Comparison of ENCODE assay signal across 8 cellular contexts in genomic region chr16:70438325-70438982, GRCh38. TPM values are rescaled to one million over a fixed set of nuclear protein-coding genes. Genes with fewer than 3 reads are reported as not detected.
DNase-seq lines count a peak whose midpoint lies in the region; ATAC-seq and TF ChIP-seq lines count a peak whose summit lies in the region.

No MANE protein-coding gene starts in this region.

- DNase-seq in Calu3 (no peak), astrocyte of the spinal cord (ENCODE audit: low read depth, low spot score) (no peak), tibial artery (peak in 1 of 2 donors; percentile 76), NCI-H128 (lab: John Stamatoyannopoulos, UW; ENCODE audit: unreplicated experiment) (no peak), cortex of kidney (lab: John Stamatoyannopoulos, UW) (no peak)

- H3K27me3 ChIP-seq in liver (ENCODE audit: control insufficient read depth in 4 of 4, insufficient read depth in 4 of 4, low read length in 3 of 4) (no peaks in the 10 kb centered on the region), tibial artery (no peaks in the 10 kb centered on the region)

- no peaks in the 10 kb centered on the region for H3K9me3 Mint-ChIP-seq in Calu3 (ENCODE audit: low read depth, unreplicated experiment)

- peaks cover 22% of the 10 kb centered on the region for H3K4me1 Mint-ChIP-seq in Calu3 (ENCODE audit: low read depth, unreplicated experiment)

- BruUV-seq in Calu3 (replicated peaks; lab: Mats Ljungman, UMichigan) = no TSS peak

- no peaks in the 10 kb centered on the region for H3K27me3 Mint-ChIP-seq in Calu3 (ENCODE audit: unreplicated experiment)

- peaks cover 11 to 22% (median 16%) of the 10 kb centered on the region in 4 donors for H3K4me1 ChIP-seq in liver (ENCODE audit: control insufficient read depth in 4 of 4, insufficient read depth in 4 of 4, low read length in 3 of 4)
- peaks cover 0 to 41% (median 33%) of the 10 kb centered on the region in 4 donors for H3K4me1 ChIP-seq in tibial artery

- WGBS in liver = 2% methylated on average over 50 of the region's 50 CpGs

- CTCF ChIA-PET in Calu3 (lab: Charles Lee) = interaction anchor here (0.6 to 2.1 kb wide), 6 partner anchors 10 to 313 kb away, joined by 3 to 13 read pairs (median 4); partner anchors contain the start of gene FCSK

- no peak for TF ChIP-seq RAD21 in liver (IDR thresholded peaks at IDR 0.05)

- ATAC-seq in HG03196 (IDR thresholded peaks at IDR 0.05; ENCODE audit: unreplicated experiment) (peak; percentile 19), GM21367 (IDR thresholded peaks at IDR 0.05; ENCODE audit: unreplicated experiment) (no peak)

- peaks cover 22% of the 10 kb centered on the region for H3K36me3 Mint-ChIP-seq in Calu3 (ENCODE audit: insufficient read depth, unreplicated experiment)

- in situ Hi-C loops in astrocyte of the spinal cord (cut with HindIII; ENCODE audit: low sequenced_read_pairs) = no loop called here

- H3K9ac ChIP-seq in liver (ENCODE audit: low read depth in 1 of 2, low read length in 2 of 2) = peak overlapping the region in 1 of 2 donors; percentile 63

- H3K36me3 ChIP-seq in liver (ENCODE audit: control insufficient read depth in 4 of 4, insufficient read depth in 3 of 4, low read depth in 1 of 4, low read length in 3 of 4) (no peaks in the 10 kb centered on the region), tibial artery (no peaks in the 10 kb centered on the region)

- peak overlapping the region; percentile 5 for H3K27ac Mint-ChIP-seq in Calu3 (ENCODE audit: unreplicated experiment)

- peak overlapping the region; percentile 91 for H3K4me3 ChIP-seq in astrocyte of the spinal cord (ENCODE audit: low read depth, low read length)
- peak overlapping the region; percentile 43 to 90 (median 76) for H3K4me3 ChIP-seq in liver (ENCODE audit: low read depth in 1 of 3, low read length in 3 of 3)
- H3K4me3 ChIP-seq in tibial artery = peak overlapping the region; percentile 85 to 97

- H3K27ac ChIP-seq in liver (ENCODE audit: low read depth in 1 of 2, low read length in 2 of 2) = peak overlapping the region; percentile 50 to 59
- H3K27ac ChIP-seq in tibial artery = peak overlapping the region; percentile 79 to 84

- peak overlapping the region; percentile 72 for H3K4me3 Mint-ChIP-seq in Calu3 (ENCODE audit: low read depth, unreplicated experiment)

- no peak for TF ChIP-seq CTCF in Calu3 (IDR thresholded peaks at IDR 0.05; ENCODE audit: unreplicated experiment)
- no peak for TF ChIP-seq CTCF in astrocyte of the spinal cord (IDR thresholded peaks at IDR 0.05; ENCODE audit: low read depth, low read length)
- no peak for TF ChIP-seq CTCF in liver (IDR thresholded peaks at IDR 0.05; ENCODE audit: low read depth, low read length, missing input control)
- no peak for TF ChIP-seq CTCF in tibial artery (IDR thresholded peaks at IDR 0.05)

- H3K9me3 ChIP-seq in liver (ENCODE audit: control insufficient read depth in 4 of 4, low read length in 3 of 4) (no peaks in the 10 kb centered on the region), tibial artery (no peaks in the 10 kb centered on the region)

- intact Hi-C loops in Calu3 (cut with micrococcal nuclease; ENCODE audit: unreplicated experiment) = no loop called here
- intact Hi-C loops in tibial artery (cut with DNase I; ENCODE audit: low total_unique reads) = no loop called here

TF ChIP-seq in liver, 16 proteins besides CTCF, POLR2A, EP300 and RAD21:
- TF ChIP-seq FOXA2 (IDR thresholded peaks at IDR 0.05) = no peak
- TF ChIP-seq NR2F2 (IDR thresholded peaks at IDR 0.05) = no peak
- no peak for TF ChIP-seq SP1 (IDR thresholded peaks at IDR 0.05)
- TF ChIP-seq EGR1 (IDR thresholded peaks at IDR 0.05; ENCODE audit: low read depth in 2 of 2) = no peak
- TF ChIP-seq FOXA1 (IDR thresholded peaks at IDR 0.05) = no peak
- TF ChIP-seq MAX (IDR thresholded peaks at IDR 0.05) = no peak
- no peak for TF ChIP-seq ATF3 (IDR thresholded peaks at IDR 0.05)
- TF ChIP-seq JUND (IDR thresholded peaks at IDR 0.05) = no peak
- TF ChIP-seq TAF1 (conservative IDR thresholded peaks at IDR 0.05) = no peak
- no peak for TF ChIP-seq HNF4G (IDR thresholded peaks at IDR 0.05)
- no peak for TF ChIP-seq GABPA (IDR thresholded peaks at IDR 0.05 in 1 of 2, conservative IDR thresholded peaks at IDR 0.05 in 1 of 2)
- TF ChIP-seq RXRA (IDR thresholded peaks at IDR 0.05) = no peak
- TF ChIP-seq HNF4A (conservative IDR thresholded peaks at IDR 0.05) = no peak
- no peak for TF ChIP-seq REST (IDR thresholded peaks at IDR 0.05)

RNA-seq across cellular contexts. Expression of gene ST3GAL2, which starts 0.4 kb away (rescaled TPM):
- total RNA-seq in Calu3 (2022) = 9.7 and 10.0 TPM in 2 replicates
- 10 to 100 TPM; 16.1 to 53.1 TPM for total RNA-seq in liver
- polyA plus RNA-seq in liver = 1 to 10 TPM; 3.9 to 9.8 TPM

RNA-seq across cellular contexts. Expression of gene FCSK, which starts 15.9 kb away (rescaled TPM):
- total RNA-seq in Calu3 (2022) (27.6 and 29.1 TPM in 2 replicates), liver (10 to 100 TPM in 1 of 2 donors, 1 to 10 TPM in 1; 7.3 to 20.2 TPM)
- polyA plus RNA-seq in liver = 1 to 10 TPM; 4.3 to 9.7 TPM
